ENCODE assay signal across 21 cellular contexts in genomic region chr19:45071545-45071938, GRCh38. TPM values are rescaled to one million over a fixed set of nuclear protein-coding genes. Genes with fewer than 3 reads are reported as not detected.
DNase-seq lines count a peak whose midpoint lies in the region; ATAC-seq, FAIRE-seq and TF ChIP-seq lines count a peak whose summit lies in the region.
"Had no signal": no experiment of that assay in that cellular context is flagged by ENCODE, and none has a peak within 500 bp of the region (broad histone marks: within the 10 kb centered on the region; RNA-seq: fewer than 3 reads in every experiment).

No MANE protein-coding gene starts in this region.

- ATAC-seq in SK-N-SH treated with all-trans-retinoic acid at 6 μM for 48 hours (no peak), K562 (no peak), HG02870 (IDR thresholded peaks at IDR 0.05; ENCODE audit: unreplicated experiment) (no peak)
- ATAC-seq: GM23338, Panc1 had no signal

- intact Hi-C loops in K562 (cut with micrococcal nuclease): no loop called here
- intact Hi-C loops in prostate gland (cut with DNase I): no loop called here

- H3F3A ChIP-seq in SK-N-SH (replicated peaks; ENCODE audit: insufficient read depth): peaks cover 4% of the 10 kb centered on the region

- H3K27me3 ChIP-seq in SK-N-SH (ENCODE audit: insufficient read depth): no peaks in the 10 kb centered on the region
- no peaks in the 10 kb centered on the region for H3K27me3 ChIP-seq in K562 (ENCODE audit: control insufficient read depth in 2 of 2, insufficient read depth in 2 of 2, low read length in 2 of 2)
- H3K27me3 ChIP-seq in prostate gland (replicated peaks; ENCODE audit: insufficient read depth): no peaks in the 10 kb centered on the region
- H3K27me3 ChIP-seq: BE2C had no signal

- CTCF ChIA-PET in SK-N-SH (lab: Yijun Ruan, JAX): interaction anchor here (5.5 kb wide), 1 partner anchor 12 kb away, joined by 43 read pairs; no protein-coding TSS in a partner anchor
- CTCF ChIA-PET in K562 (lab: Yijun Ruan, JAX; ENCODE audit: low intra/inter-chr PET ratio): no interaction called here

- H4K20me1 ChIP-seq in SK-N-SH (ENCODE audit: insufficient read depth) (no peaks in the 10 kb centered on the region), K562 (replicated peaks; ENCODE audit: control insufficient read depth, insufficient read depth, low read length) (peaks cover 7% of the 10 kb centered on the region; the same call in 1 of the 2 replicates)

- 88% methylated on average over 16 of the region's 25 CpGs for WGBS in SK-N-SH (ENCODE audit: low lambda C conversion rate)
- 95% methylated on average over 19 of the region's 25 CpGs for WGBS in K562 (ENCODE audit: insufficient coverage, low coverage, missing lambda C conversion rate)
- 48% methylated on average over 23 of the region's 25 CpGs for WGBS in prostate gland

- FAIRE-seq in K562 (lab: Jason Lieb, UNC) (no peak), RCC 7860 (lab: Jason Lieb, UNC) (no peak)

- 0 out of 2 replicates have a peak, but pooled peaks have one; percentile 39 for TF ChIP-seq POLR2A in K562 (conservative IDR thresholded peaks at IDR 0.05)
- TF ChIP-seq POLR2A in prostate gland (IDR thresholded peaks at IDR 0.05): no peak

- peak; percentile 36 for DNase-seq in SK-N-SH
- DNase-seq in K562 (ENCODE audit: extremely low read depth in 1 of 4, low spot score in 3 of 4): no peak
- DNase-seq in prostate gland (ENCODE audit: low spot score): no peak
- no peak for DNase-seq in RCC 7860 (ENCODE audit: low spot score)
- DNase-seq: BE2C; CD4-positive, alpha-beta T cell; DMS53; IMR-90; Kasumi-1; NCI-H1105; NCI-H1694; NCI-H510A treated with DMSO at 0.1 percent for 48 hours; NCI-H82; Right ventricle myocardium superior had no signal

- TF ChIP-seq EP300 in SK-N-SH (IDR thresholded peaks at IDR 0.05; ENCODE audit: borderline replicate concordance in 1 of 2, low read depth in 1 of 2, low read length in 1 of 2) (no peak), K562 (IDR thresholded peaks at IDR 0.05; ENCODE audit: low read length) (no peak)

- TF ChIP-seq RAD21 in SK-N-SH (IDR thresholded peaks at IDR 0.05; ENCODE audit: low read length): no peak
- TF ChIP-seq RAD21 in K562 (CRISPR knock-in tag; conservative IDR thresholded peaks at IDR 0.05 in 1 of 2, IDR thresholded peaks at IDR 0.05 in 1 of 2): no peak

- in situ Hi-C loops in K562 (cut with MboI): no loop called here

- H3K4me3 ChIP-seq in SK-N-SH (ENCODE audit: low read depth in 2 of 2, low read length in 1 of 2) (no peak overlapping the region), K562 (no peak overlapping the region), prostate gland (no peak overlapping the region)
- H3K4me3 ChIP-seq: GM23338, SK-N-MC had no signal

- H3K9me2 ChIP-seq in SK-N-SH: no peaks in the 10 kb centered on the region

- H3K4me1 ChIP-seq in SK-N-SH (ENCODE audit: control insufficient read depth in 1 of 2, insufficient read depth in 2 of 2, low read depth in 1 of 2, low read length in 1 of 2): no peaks in the 10 kb centered on the region
- H3K4me1 ChIP-seq in K562 (replicated peaks in 1 of 2; ENCODE audit: control insufficient read depth in 2 of 2, insufficient read depth in 2 of 2, low read length in 2 of 2): peaks cover 4 to 49% of the 10 kb centered on the region in 2 experiments; a peak in 3 of 5 replicates
- H3K4me1 ChIP-seq in prostate gland (replicated peaks): no peaks in the 10 kb centered on the region

- H2AFZ ChIP-seq in SK-N-SH (ENCODE audit: low read depth): no peak overlapping the region
- H2AFZ ChIP-seq in K562 (ENCODE audit: low read depth, low read length): no peak overlapping the region
- H2AFZ ChIP-seq: GM23338 had no signal

- H3K4me2 ChIP-seq in SK-N-SH (no peak overlapping the region), K562 (ENCODE audit: insufficient read depth, low read length) (no peak overlapping the region)
- H3K4me2 ChIP-seq: GM23338 had no signal

- H3K9ac ChIP-seq in SK-N-SH (no peak overlapping the region), K562 (ENCODE audit: insufficient read depth in 1 of 2, low read depth in 2 of 2, low read length in 2 of 2) (no peak overlapping the region; a peak in 1 of 4 replicates)

- H3K9me3 ChIP-seq in SK-N-SH (no peaks in the 10 kb centered on the region), K562 (replicated peaks; ENCODE audit: control insufficient read depth, insufficient read depth, low read depth, low read length) (no peaks in the 10 kb centered on the region), prostate gland (no peaks in the 10 kb centered on the region)
- H3K9me3 ChIP-seq: BE2C had no signal

- POLR2A ChIA-PET in SK-N-SH (lab: Yijun Ruan, JAX): interaction anchor here (1.0 kb wide), 1 partner anchor 107 kb away, joined by 3 read pairs; the partner anchor contains the start of genes BLOC1S3 and TRAPPC6A
- POLR2A ChIA-PET in K562 (lab: Yijun Ruan, JAX): interaction anchor here (0.9 to 1.8 kb wide), 3 partner anchors 9 to 30 kb away, joined by 3 to 5 read pairs (median 4); no protein-coding TSS in a partner anchor

- BruUV-seq in K562 (replicated peaks; lab: Mats Ljungman, UMichigan): no TSS peak

- H3K79me2 ChIP-seq in SK-N-SH (ENCODE audit: insufficient read depth): no peaks in the 10 kb centered on the region
- peaks cover 19% of the 10 kb centered on the region for H3K79me2 ChIP-seq in K562 (ENCODE audit: control insufficient read depth, insufficient read depth, low read length)

- H3K27ac ChIP-seq in SK-N-SH (ENCODE audit: low read depth in 2 of 2, low read length in 1 of 2) (no peak overlapping the region), K562 (ENCODE audit: extremely low read depth, low read depth, low read length) (no peak overlapping the region), prostate gland (peak overlapping the region; percentile 4 to 36)
- H3K27ac ChIP-seq: 22Rv1, SK-N-MC had no signal

- no peaks in the 10 kb centered on the region for H3K9me1 ChIP-seq in K562 (ENCODE audit: control insufficient read depth, insufficient read depth, low read length)

- peaks cover 4 to 39% of the 10 kb centered on the region in 2 experiments for H3K36me3 ChIP-seq in SK-N-SH (replicated peaks in 1 of 2; ENCODE audit: control insufficient read depth in 1 of 2, insufficient read depth in 2 of 2, low read length in 1 of 2)
- peaks cover 65% of the 10 kb centered on the region; the same call in 2 of the 3 replicates for H3K36me3 ChIP-seq in K562 (ENCODE audit: control insufficient read depth, insufficient read depth, low read length)
- peaks cover 6 to 25% of the 10 kb centered on the region in 2 donors for H3K36me3 ChIP-seq in prostate gland

- TF ChIP-seq CTCF in SK-N-SH (IDR thresholded peaks at IDR 0.05) (no peak), K562 (IDR thresholded peaks at IDR 0.05 in 2 of 3, conservative IDR thresholded peaks at IDR 0.05 in 1 of 3; ENCODE audit: insufficient read depth in 2 of 3, low read depth in 1 of 3, low read length in 3 of 3) (no peak), prostate gland (IDR thresholded peaks at IDR 0.05) (no peak)

RNA-seq across cellular contexts. Expression of gene ZNF296, which starts 4.7 kb away (rescaled TPM):
- polyA plus RNA-seq in SK-N-SH (2012; rRNA removed): 0.16 and 0.21 TPM in 2 replicates
- 0.06 and 0.12 TPM in 2 replicates for polyA plus RNA-seq in SK-N-SH (2012; cell fraction: cytosol; rRNA removed)
- 2.1 and 2.8 TPM in 2 replicates for polyA plus RNA-seq in SK-N-SH (2012; cell fraction: nucleus; rRNA removed)
- 0.25 and 1.9 TPM in 2 replicates for total RNA-seq in K562 (2011; cell fraction: chromatin; rRNA removed; ENCODE audit: low replicate concordance)
- 2.4 and 3.5 TPM in 2 replicates for total RNA-seq in K562 (2011; cell fraction: nucleolus; rRNA removed)
- 0.92 and 1.3 TPM in 2 replicates for total RNA-seq in K562 (2011; cell fraction: nucleoplasm; rRNA removed)
- total RNA-seq in K562 (2014; rRNA removed): 1.5 and 2.7 TPM in 2 replicates
- total RNA-seq in K562 (2014; rRNA removed; fragmentation: Illumina TruSeq; extraction: Trizol): 0.07 TPM in 1 of 2 replicates, not detected in the other
- 0.54 and 0.72 TPM in 2 replicates for total RNA-seq in K562 (2015; rRNA removed; fragmentation: Illumina TruSeq; extraction: Trizol)
- total RNA-seq in K562 (2021): 8.8 and 10.3 TPM in 2 replicates
- polyA plus RNA-seq in K562 (2011; rRNA removed): 0.13 and 0.28 TPM in 2 replicates
- 0.24 and 1.1 TPM in 2 replicates for polyA plus RNA-seq in K562 (2011; cell fraction: cytosol; rRNA removed)
- polyA plus RNA-seq in K562 (2011; cell fraction: nucleus; rRNA removed): 0.52 and 1.4 TPM in 2 replicates
- 3.2 and 3.6 TPM in 2 replicates for polyA plus RNA-seq in K562 (2012)
- polyA plus RNA-seq in K562 (2014; fragmentation: Illumina TruSeq; extraction: Trizol): 0.39 and 2.0 TPM in 2 replicates
- under 1 TPM in 1 of 2 experiments, not detected in 1; 0.03 TPM for polyA plus RNA-seq in K562 (2014; fragmentation: Nextera tagmentation; extraction: Ambion mirVana)
- 2.0 and 2.4 TPM in 2 replicates for polyA plus RNA-seq in K562 (2014; rRNA removed)
- polyA minus RNA-seq in K562 (2011; rRNA and poly(A)+ RNA removed): 0.11 and 0.21 TPM in 2 replicates
- polyA minus RNA-seq in K562 (2011; cell fraction: cytosol; rRNA and poly(A)+ RNA removed): 2.0 and 3.5 TPM in 2 replicates
- 0.94 and 1.00 TPM in 2 replicates for polyA minus RNA-seq in K562 (2011; cell fraction: nucleus; rRNA and poly(A)+ RNA removed)
- total RNA-seq in prostate gland: 1 to 10 TPM in 1 of 2 donors, under 1 TPM in 1; 0.87 to 2.9 TPM
- total RNA-seq: IMR-90 had no signal
- polyA plus RNA-seq: AG04450 had no signal

RNA-seq across cellular contexts. Expression of gene GEMIN7, which starts 7.5 kb away (rescaled TPM):
- 24.2 and 28.7 TPM in 2 replicates for polyA plus RNA-seq in SK-N-SH (2012; rRNA removed)
- 14.5 and 19.1 TPM in 2 replicates for polyA plus RNA-seq in SK-N-SH (2012; cell fraction: cytosol; rRNA removed)
- polyA plus RNA-seq in SK-N-SH (2012; cell fraction: nucleus; rRNA removed): 16.1 and 16.5 TPM in 2 replicates
- 22.7 and 62.8 TPM in 2 replicates for total RNA-seq in K562 (2011; cell fraction: chromatin; rRNA removed; ENCODE audit: low replicate concordance)
- 37.2 and 43.2 TPM in 2 replicates for total RNA-seq in K562 (2011; cell fraction: nucleolus; rRNA removed)
- 26.5 and 32.7 TPM in 2 replicates for total RNA-seq in K562 (2011; cell fraction: nucleoplasm; rRNA removed)
- 54.9 and 62.7 TPM in 2 replicates for total RNA-seq in K562 (2014; rRNA removed)
- total RNA-seq in K562 (2014; rRNA removed; fragmentation: Illumina TruSeq; extraction: Trizol): 31.3 and 33.0 TPM in 2 replicates
- 39.5 and 42.3 TPM in 2 replicates for total RNA-seq in K562 (2015; rRNA removed; fragmentation: Illumina TruSeq; extraction: Trizol)
- 60.7 and 62.6 TPM in 2 replicates for total RNA-seq in K562 (2021)
- 23.1 and 32.5 TPM in 2 replicates for polyA plus RNA-seq in K562 (2011; rRNA removed)
- polyA plus RNA-seq in K562 (2011; cell fraction: cytosol; rRNA removed): 41.8 and 86.0 TPM in 2 replicates
- polyA plus RNA-seq in K562 (2011; cell fraction: nucleus; rRNA removed): 34.9 and 43.7 TPM in 2 replicates
- 41.3 and 54.9 TPM in 2 replicates for polyA plus RNA-seq in K562 (2012)
- polyA plus RNA-seq in K562 (2014; fragmentation: Illumina TruSeq; extraction: Trizol): 32.6 and 50.6 TPM in 2 replicates
- polyA plus RNA-seq in K562 (2014; fragmentation: Nextera tagmentation; extraction: Ambion mirVana): 100 to 1,000 TPM in 1 of 2 experiments, 10 to 100 TPM in 1; 84.9 to 124 TPM
- polyA plus RNA-seq in K562 (2014; rRNA removed): 49.6 and 57.5 TPM in 2 replicates
- 5.7 and 7.6 TPM in 2 replicates for polyA minus RNA-seq in K562 (2011; rRNA and poly(A)+ RNA removed)
- polyA minus RNA-seq in K562 (2011; cell fraction: cytosol; rRNA and poly(A)+ RNA removed): 17.8 and 23.9 TPM in 2 replicates
- 7.9 and 11.3 TPM in 2 replicates for polyA minus RNA-seq in K562 (2011; cell fraction: nucleus; rRNA and poly(A)+ RNA removed)
- 10 to 100 TPM; 13.9 to 41.0 TPM for total RNA-seq in prostate gland

RNA-seq across cellular contexts. Expression of gene PPP1R37, which starts 21.4 kb away (rescaled TPM):
- polyA plus RNA-seq in SK-N-SH (2012; rRNA removed) (19.3 and 24.4 TPM in 2 replicates), K562 (2011; rRNA removed) (7.3 and 8.0 TPM in 2 replicates), K562 (2014; fragmentation: Illumina TruSeq; extraction: Trizol) (2.7 and 5.0 TPM in 2 replicates), K562 (2014; fragmentation: Nextera tagmentation; extraction: Ambion mirVana) (under 1 TPM; 0.04 to 0.10 TPM), K562 (2014; rRNA removed) (19.9 and 22.0 TPM in 2 replicates)
- polyA plus RNA-seq in SK-N-SH (2012; cell fraction: cytosol; rRNA removed): 9.4 and 14.2 TPM in 2 replicates
- polyA plus RNA-seq in SK-N-SH (2012; cell fraction: nucleus; rRNA removed): 53.9 and 70.9 TPM in 2 replicates
- total RNA-seq in K562 (2011; cell fraction: chromatin; rRNA removed; ENCODE audit: low replicate concordance): 32.7 and 64.0 TPM in 2 replicates
- total RNA-seq in K562 (2011; cell fraction: nucleolus; rRNA removed): 49.9 and 53.4 TPM in 2 replicates
- total RNA-seq in K562 (2011; cell fraction: nucleoplasm; rRNA removed): 37.0 and 42.9 TPM in 2 replicates
- total RNA-seq in K562 (2014; rRNA removed) (20.3 and 38.6 TPM in 2 replicates), K562 (2014; rRNA removed; fragmentation: Illumina TruSeq; extraction: Trizol) (3.1 and 3.5 TPM in 2 replicates), K562 (2015; rRNA removed; fragmentation: Illumina TruSeq; extraction: Trizol) (7.9 and 8.4 TPM in 2 replicates), K562 (2021) (16.4 and 17.6 TPM in 2 replicates), prostate gland (10 to 100 TPM; 50.1 to 90.3 TPM)
- polyA plus RNA-seq in K562 (2011; cell fraction: cytosol; rRNA removed): 7.1 and 13.5 TPM in 2 replicates
- 51.3 and 83.8 TPM in 2 replicates for polyA plus RNA-seq in K562 (2011; cell fraction: nucleus; rRNA removed)
- 18.5 and 23.4 TPM in 2 replicates for polyA plus RNA-seq in K562 (2012)
- 4.4 and 5.2 TPM in 2 replicates for polyA minus RNA-seq in K562 (2011; rRNA and poly(A)+ RNA removed)
- 4.8 and 13.3 TPM in 2 replicates for polyA minus RNA-seq in K562 (2011; cell fraction: cytosol; rRNA and poly(A)+ RNA removed)
- polyA minus RNA-seq in K562 (2011; cell fraction: nucleus; rRNA and poly(A)+ RNA removed): 14.3 and 14.8 TPM in 2 replicates

RNA-seq across cellular contexts. Expression of gene CLASRP, which starts 32.7 kb away (rescaled TPM):
- polyA plus RNA-seq in SK-N-SH (2012; rRNA removed) (53.8 and 54.8 TPM in 2 replicates), K562 (2011; rRNA removed) (34.4 and 55.3 TPM in 2 replicates), K562 (2014; fragmentation: Illumina TruSeq; extraction: Trizol) (44.0 and 45.2 TPM in 2 replicates), K562 (2014; fragmentation: Nextera tagmentation; extraction: Ambion mirVana) (1 to 10 TPM in 1 of 2 experiments, under 1 TPM in 1; 0.94 to 1.2 TPM), K562 (2014; rRNA removed) (72.2 and 80.0 TPM in 2 replicates)
- 17.8 and 18.8 TPM in 2 replicates for polyA plus RNA-seq in SK-N-SH (2012; cell fraction: cytosol; rRNA removed)
- polyA plus RNA-seq in SK-N-SH (2012; cell fraction: nucleus; rRNA removed): 283 and 291 TPM in 2 replicates
- total RNA-seq in K562 (2011; cell fraction: chromatin; rRNA removed; ENCODE audit: low replicate concordance): 297 and 460 TPM in 2 replicates
- total RNA-seq in K562 (2011; cell fraction: nucleolus; rRNA removed): 224 and 226 TPM in 2 replicates
- 233 and 263 TPM in 2 replicates for total RNA-seq in K562 (2011; cell fraction: nucleoplasm; rRNA removed)
- total RNA-seq in K562 (2014; rRNA removed) (56.7 and 74.5 TPM in 2 replicates), K562 (2014; rRNA removed; fragmentation: Illumina TruSeq; extraction: Trizol) (31.1 and 34.6 TPM in 2 replicates), K562 (2015; rRNA removed; fragmentation: Illumina TruSeq; extraction: Trizol) (46.4 and 46.7 TPM in 2 replicates), K562 (2021) (81.6 and 86.3 TPM in 2 replicates), prostate gland (100 to 1,000 TPM in 1 of 2 donors, 10 to 100 TPM in 1; 97.8 to 162 TPM)
- polyA plus RNA-seq in K562 (2011; cell fraction: cytosol; rRNA removed): 18.3 and 19.8 TPM in 2 replicates
- polyA plus RNA-seq in K562 (2011; cell fraction: nucleus; rRNA removed): 277 and 310 TPM in 2 replicates
- polyA plus RNA-seq in K562 (2012): 71.3 and 94.7 TPM in 2 replicates
- polyA minus RNA-seq in K562 (2011; rRNA and poly(A)+ RNA removed): 25.8 and 29.7 TPM in 2 replicates
- polyA minus RNA-seq in K562 (2011; cell fraction: cytosol; rRNA and poly(A)+ RNA removed): 18.8 and 19.3 TPM in 2 replicates
- polyA minus RNA-seq in K562 (2011; cell fraction: nucleus; rRNA and poly(A)+ RNA removed): 39.9 and 51.1 TPM in 2 replicates

Comparison
In these comparisons a context has a peak if more than half of its experiments do, and no peak if none do; other contexts are left out.
1. H3K27ac ChIP-seq: peak in prostate gland (2 of 2); none in SK-N-SH (0 of 2) and K562 (single experiment).